In the genomic region with DNA sequence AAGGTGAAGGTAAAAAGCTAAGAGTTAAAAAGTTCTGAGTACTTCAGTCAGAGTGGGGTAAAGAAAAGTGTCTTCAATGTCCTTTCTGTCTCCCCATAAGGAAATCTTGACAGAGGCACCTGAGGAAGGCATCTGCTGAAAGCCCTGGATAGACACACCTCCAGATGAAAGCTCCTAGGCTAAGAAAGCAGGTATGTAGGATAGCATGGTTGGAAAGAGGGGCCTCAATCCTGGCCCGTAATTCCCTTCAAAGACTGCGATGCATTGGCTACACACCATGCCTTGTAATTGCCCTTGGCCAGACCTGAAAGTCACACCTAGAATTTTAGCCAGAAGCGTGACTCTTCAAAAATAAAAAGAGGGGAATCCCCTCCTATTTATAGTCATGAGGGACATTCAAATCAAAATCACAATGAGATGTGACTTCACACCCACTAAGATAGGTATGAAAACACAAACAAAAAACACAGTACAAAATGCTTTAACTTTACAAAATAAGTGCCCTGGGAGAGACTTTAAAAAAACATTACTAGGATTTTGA, we compare ENCODE assay signal across 29 cellular contexts.
"Had no signal": no experiment of that assay in that cellular context is flagged by ENCODE, and none has a peak within 500 bp of the region (broad histone marks: within the 10 kb centered on the region; RNA-seq: fewer than 3 reads in every experiment).

No MANE protein-coding gene starts in this region.

- H3K9me3 ChIP-seq: esophagus muscularis mucosa, gastroesophageal sphincter, heart left ventricle, lower lobe of right lung, mucosa of descending colon, prostate gland, right atrium auricular region, suprapubic skin, transverse colon, upper lobe of right lung, uterus had no signal

- H3K27ac ChIP-seq: dorsolateral prefrontal cortex, esophagus muscularis mucosa, foreskin keratinocyte, gastroesophageal sphincter, heart left ventricle, lower lobe of right lung, neural progenitor cell, prostate gland, right atrium auricular region, suprapubic skin, transverse colon, upper lobe of right lung, uterus had no signal

- H3K27me3 ChIP-seq: esophagus muscularis mucosa, foreskin keratinocyte, gastroesophageal sphincter, heart left ventricle, neural progenitor cell, right atrium auricular region, suprapubic skin, transverse colon, upper lobe of right lung, uterus had no signal

- H2AFZ ChIP-seq: neural progenitor cell had no signal

- H3K36me3 ChIP-seq: esophagus muscularis mucosa, gastroesophageal sphincter, heart left ventricle, lower lobe of right lung, neural progenitor cell, prostate gland, right atrium auricular region, suprapubic skin, transverse colon, upper lobe of right lung, uterus had no signal

- H3K4me2 ChIP-seq: neural progenitor cell, smooth muscle cell had no signal

- H3K9ac ChIP-seq: neural progenitor cell had no signal

- ATAC-seq: foreskin keratinocyte; gastroesophageal sphincter; heart left ventricle; left ventricle myocardium superior; lower lobe of right lung; mucosa of descending colon; natural killer cell treated with Interleukin-12 subunit alpha and Interleukin-12 subunit beta and Interleukin-15 and Interleukin-18, amount 100 ng/mL, for 72 hours; sciatic nerve; stimulated activated naive CD8-positive, alpha-beta T cell treated with anti-CD3 and anti-CD28 coated beads, Interleukin-15, amount 100 ng/mL, for 72 hours; upper lobe of right lung had no signal

- H3K4me1 ChIP-seq: esophagus muscularis mucosa, foreskin keratinocyte, gastroesophageal sphincter, heart left ventricle, lower lobe of right lung, prostate gland, right atrium auricular region, suprapubic skin, transverse colon, upper lobe of right lung, uterus had no signal

- DNase-seq: dorsolateral prefrontal cortex; effector CD4-positive, alpha-beta T cell; foreskin keratinocyte; heart left ventricle; hippocampal formation; immature natural killer cell; islet precursor cell; left ventricle myocardium superior; lower lobe of right lung; mucosa of descending colon; naive B cell; stimulated activated CD4-positive, alpha-beta T cell treated with anti-CD3 and anti-CD28 coated beads, Interleukin-12 subunit alpha, Interleukin-12 subunit beta, amount 100 ng/mL, for 4 hours; stimulated activated CD4-positive, alpha-beta T cell treated with anti-CD3 and anti-CD28 coated beads, Interleukin-1b, Interleukin-23, amount 100 ng/mL, for 48 hours; stimulated activated CD4-positive, alpha-beta T cell treated with anti-CD3 and anti-CD28 coated beads, Interleukin-4, amount 100 ng/mL, for 1 hour; stimulated activated CD8-positive, alpha-beta memory T cell treated with anti-CD3 and anti-CD28 coated beads, Interleukin-4, amount 100 ng/mL, for 48 hours; stimulated activated naive CD4-positive, alpha-beta T cell; stimulated activated naive CD8-positive, alpha-beta T cell treated with anti-CD3 and anti-CD28 coated beads, Interleukin-15, amount 100 ng/mL, for 72 hours; transverse colon; upper lobe of right lung; uterus had no signal

- H3K4me3 ChIP-seq: dorsolateral prefrontal cortex, esophagus muscularis mucosa, gastroesophageal sphincter, heart left ventricle, lower lobe of right lung, mucosa of descending colon, neural progenitor cell, prostate gland, right atrium auricular region, smooth muscle cell, suprapubic skin, transverse colon, upper lobe of right lung, uterus had no signal
